ENCODE assay signal across 26 cellular contexts in the genomic region with DNA sequence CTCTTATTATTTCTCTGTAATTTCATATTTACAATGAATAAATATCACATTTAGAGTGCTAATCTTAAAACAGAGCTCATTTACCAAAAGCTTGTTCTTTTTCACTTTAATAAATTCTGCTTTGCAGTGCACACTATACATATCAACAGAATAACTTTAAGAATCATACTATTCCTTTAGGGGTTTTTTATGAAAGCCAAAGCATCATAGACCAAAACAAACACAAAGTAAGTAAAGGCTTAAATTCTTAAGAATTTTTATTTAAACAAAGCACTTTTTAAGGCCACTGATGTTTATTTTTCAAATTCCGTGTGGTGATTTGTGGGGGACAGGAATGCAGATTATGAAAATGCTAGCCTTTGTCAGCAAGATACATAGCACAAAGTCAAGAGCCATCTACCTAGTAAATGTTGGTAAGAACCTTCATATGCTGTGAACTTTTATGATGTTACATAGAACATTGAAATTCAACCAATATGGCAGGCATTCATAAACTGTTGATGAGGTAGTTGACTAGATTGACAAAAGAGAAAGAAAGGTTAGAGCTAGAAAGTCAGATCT. TPM values are rescaled to one million over a fixed set of nuclear protein-coding genes. Genes with fewer than 3 reads are reported as not detected.
DNase-seq lines count a peak whose midpoint lies in the region; ATAC-seq, FAIRE-seq and TF ChIP-seq lines count a peak whose summit lies in the region.
"Had no signal": no experiment of that assay in that cellular context is flagged by ENCODE, and none has a peak within 500 bp of the region (broad histone marks: within the 10 kb centered on the region; RNA-seq: fewer than 3 reads in every experiment).

No MANE protein-coding gene starts in this region.

- H3F3A ChIP-seq in smooth muscle cell (ENCODE audit: low read depth) = no peaks in the 10 kb centered on the region

- H3K4me1 Mint-ChIP-seq in astrocyte (ENCODE audit: low read depth, unreplicated experiment) = peaks cover 5% of the 10 kb centered on the region
- H3K4me1 Mint-ChIP-seq in activated naive CD4-positive, alpha-beta T cell treated with anti-CD3 and anti-CD28 coated beads, Interleukin-2, amount 10 ng/mL, durations not matched to agents 7 days and 5 days = peaks cover 17% of the 10 kb centered on the region
- H3K4me1 Mint-ChIP-seq: stimulated activated memory B cell treated with anti-CD40 and anti-IgM and Interleukin-4, amounts not matched to agents 10 μg/mL and 1 μg/mL and 100 μg/mL, for 72 hours had no signal

- DNase-seq in HepG2 (ENCODE audit: low spot score) (peak; percentile 46), right lobe of liver (no peak), astrocyte (ENCODE audit: low read depth) (peak; percentile 77), fibroblast of the aortic adventitia (ENCODE audit: low read depth) (peak; percentile 27), smooth muscle cell (lab: John Stamatoyannopoulos, UW; ENCODE audit: unreplicated experiment) (no peak)
- no peak for DNase-seq in activated naive CD4-positive, alpha-beta T cell treated with anti-CD3 and anti-CD28 coated beads, Interleukin-2, amount 10 ng/mL, durations not matched to agents 7 days and 5 days
- no peak for DNase-seq in stimulated activated CD4-positive, alpha-beta T cell treated with anti-CD3 and anti-CD28 coated beads, Interleukin-15, amount 100 ng/mL, for 24 hours
- DNase-seq: activated CD8-positive, alpha-beta memory T cell treated with anti-CD3 and anti-CD28 coated beads, Interleukin-2, amount 50 U/mL, for 48 hours; body of pancreas; C1 segment of cervical spinal cord; Calu3; colonic mucosa; kidney glomerular epithelial cell; NCI-H1105 treated with DMSO at 0.1 percent for 48 hours; NCI-H446 treated with DMSO at 0.1 percent for 48 hours; small intestine; T-helper 9 cell; WERI-Rb-1 had no signal

- TF ChIP-seq RAD21 in HepG2 (CRISPR knock-in tag; IDR thresholded peaks at IDR 0.05) = no peak

- intact Hi-C loops in HepG2 (cut with micrococcal nuclease; ENCODE audit: unreplicated experiment) = no loop called here
- intact Hi-C loops in right lobe of liver (cut with DNase I) = no loop called here

- WGBS in HepG2 (ENCODE audit: low lambda C conversion rate) = 12% methylated on average over 1 of the region's 1 CpG
- WGBS in right lobe of liver (ENCODE audit: insufficient coverage, low coverage, low lambda C conversion rate, missing lambda C conversion rate) = 80% methylated on average over 1 of the region's 1 CpG
- 68% methylated on average over 1 of the region's 1 CpG for WGBS in smooth muscle cell (ENCODE audit: low lambda C conversion rate)

- H3K4me2 ChIP-seq in HepG2 (ENCODE audit: low read depth, low read length) = no peak overlapping the region
- H3K4me2 ChIP-seq in astrocyte (ENCODE audit: low read length) = peak overlapping the region; percentile 31
- peak overlapping the region; percentile 50 for H3K4me2 ChIP-seq in smooth muscle cell

- H3K27me3 ChIP-seq in HepG2 (ENCODE audit: control insufficient read depth in 1 of 2, insufficient read depth in 2 of 2, low read length in 2 of 2) = no peaks in the 10 kb centered on the region
- no peaks in the 10 kb centered on the region for H3K27me3 ChIP-seq in right lobe of liver
- no peaks in the 10 kb centered on the region for H3K27me3 ChIP-seq in astrocyte (ENCODE audit: insufficient read depth, low read length)
- H3K27me3 ChIP-seq in smooth muscle cell (ENCODE audit: low read depth) = no peaks in the 10 kb centered on the region
- H3K27me3 ChIP-seq: body of pancreas, colonic mucosa, suprapubic skin had no signal

- H3K9ac ChIP-seq in HepG2 (ENCODE audit: insufficient read depth, low read depth, low read length) (no peak overlapping the region), astrocyte (ENCODE audit: low read length) (no peak overlapping the region), smooth muscle cell (ENCODE audit: low read depth) (no peak overlapping the region)

- no peaks in the 10 kb centered on the region for H3K79me2 ChIP-seq in HepG2 (ENCODE audit: insufficient read depth, low read length)
- no peaks in the 10 kb centered on the region for H3K79me2 ChIP-seq in astrocyte (ENCODE audit: insufficient read depth, low read length)
- no peaks in the 10 kb centered on the region for H3K79me2 ChIP-seq in smooth muscle cell (ENCODE audit: low read depth)

- no peak overlapping the region for H3K27ac ChIP-seq in HepG2 (ENCODE audit: extremely low read length, insufficient read depth, low read length)
- no peak overlapping the region for H3K27ac ChIP-seq in right lobe of liver
- peak overlapping the region; percentile 20 for H3K27ac ChIP-seq in astrocyte (ENCODE audit: low read depth, low read length)
- H3K27ac ChIP-seq in smooth muscle cell (ENCODE audit: low read depth) = no peak overlapping the region
- H3K27ac ChIP-seq: body of pancreas, colonic mucosa, suprapubic skin, WERI-Rb-1 had no signal

- CTCF ChIA-PET in HepG2 (lab: Yijun Ruan, JAX; ENCODE audit: low intra/inter-chr PET ratio, low total read pairs) = no interaction called here
- CTCF ChIA-PET in activated naive CD4-positive, alpha-beta T cell treated with anti-CD3 and anti-CD28 coated beads, Interleukin-2, amount 10 ng/mL, durations not matched to agents 7 days and 5 days (lab: Charles Lee) = no interaction called here

- H2AFZ ChIP-seq in HepG2 (ENCODE audit: low read length) (no peak overlapping the region), astrocyte (ENCODE audit: low read depth, low read length) (no peak overlapping the region), smooth muscle cell (ENCODE audit: low read depth) (no peak overlapping the region)

- H3K4me3 ChIP-seq in HepG2 (replicated peaks in 1 of 3; ENCODE audit: insufficient read depth in 1 of 3, low read depth in 2 of 3, low read length in 3 of 3) = no peak overlapping the region
- no peak overlapping the region for H3K4me3 ChIP-seq in right lobe of liver
- no peak overlapping the region for H3K4me3 ChIP-seq in astrocyte (ENCODE audit: insufficient read depth, low read depth, low read length)
- no peak overlapping the region for H3K4me3 ChIP-seq in fibroblast of the aortic adventitia (ENCODE audit: low read depth, low read length)
- H3K4me3 ChIP-seq in smooth muscle cell = no peak overlapping the region
- H3K4me3 ChIP-seq: body of pancreas, colonic mucosa, suprapubic skin had no signal

- POLR2A ChIA-PET in HepG2 (lab: Yijun Ruan, JAX) = no interaction called here

- TF ChIP-seq POLR2A in HepG2 (IDR thresholded peaks at IDR 0.05; ENCODE audit: insufficient read depth in 1 of 2, low read depth in 2 of 2, low read length in 2 of 2) (no peak), right lobe of liver (IDR thresholded peaks at IDR 0.05) (no peak)

- TF ChIP-seq CTCF in HepG2 (CRISPR knock-in tag; IDR thresholded peaks at IDR 0.05) (no peak), right lobe of liver (IDR thresholded peaks at IDR 0.05) (no peak), astrocyte (IDR thresholded peaks at IDR 0.05; ENCODE audit: insufficient read depth, low read depth, low read length) (no peak), fibroblast of the aortic adventitia (IDR thresholded peaks at IDR 0.05; ENCODE audit: insufficient read depth, low read length) (no peak), smooth muscle cell (IDR thresholded peaks at IDR 0.05; ENCODE audit: borderline replicate concordance, insufficient read depth, poor library complexity, severe bottlenecking) (no peak)

- no TSS peak for BruUV-seq in HepG2 (replicated peaks; lab: Mats Ljungman, UMichigan)

- peaks cover 20% of the 10 kb centered on the region for H3K4me1 ChIP-seq in HepG2 (ENCODE audit: insufficient read depth, low read length)
- H3K4me1 ChIP-seq in right lobe of liver = peaks cover 0 to 5% (median 0%) of the 10 kb centered on the region in 4 donors
- no peaks in the 10 kb centered on the region for H3K4me1 ChIP-seq in astrocyte (ENCODE audit: insufficient read depth, low read length)
- H3K4me1 ChIP-seq in smooth muscle cell (ENCODE audit: low read depth) = no peaks in the 10 kb centered on the region
- H3K4me1 ChIP-seq: colonic mucosa, suprapubic skin had no signal

- H3K9me3 Mint-ChIP-seq in astrocyte (ENCODE audit: unreplicated experiment) = no peaks in the 10 kb centered on the region
- H3K9me3 Mint-ChIP-seq in activated naive CD4-positive, alpha-beta T cell treated with anti-CD3 and anti-CD28 coated beads, Interleukin-2, amount 10 ng/mL, durations not matched to agents 7 days and 5 days = no peaks in the 10 kb centered on the region
- H3K9me3 Mint-ChIP-seq: activated T-helper 2 cell treated with anti-CD3 and anti-CD28 coated beads, Interferon-gamma antibody, Interleukin-2, Interleukin-4, amounts not matched to agents 10 μg/mL and 5 μg/mL and 100 μg/mL, durations not matched to agents 14 hours and 24 hours and 36 hours; stimulated activated memory B cell treated with anti-CD40 and anti-IgM and Interleukin-4, amounts not matched to agents 10 μg/mL and 1 μg/mL and 100 μg/mL, for 72 hours had no signal

- no peaks in the 10 kb centered on the region for H4K20me1 ChIP-seq in HepG2 (ENCODE audit: insufficient read depth, low read length)
- no peaks in the 10 kb centered on the region for H4K20me1 ChIP-seq in astrocyte (ENCODE audit: insufficient read depth, low read length)
- H4K20me1 ChIP-seq in smooth muscle cell (ENCODE audit: low read depth) = no peaks in the 10 kb centered on the region

- TF ChIP-seq EP300 in HepG2 (IDR thresholded peaks at IDR 0.05; ENCODE audit: low read depth in 2 of 2, low read length in 2 of 2) (no peak), HepG2 (CRISPR knock-in tag; IDR thresholded peaks at IDR 0.05; ENCODE audit: borderline replicate concordance) (no peak)

- H3K9me3 ChIP-seq in HepG2 (ENCODE audit: low read length) (no peaks in the 10 kb centered on the region), right lobe of liver (no peaks in the 10 kb centered on the region), astrocyte (ENCODE audit: insufficient read depth, low read depth, low read length) (no peaks in the 10 kb centered on the region), smooth muscle cell (replicated peaks; ENCODE audit: low read depth) (no peaks in the 10 kb centered on the region)
- H3K9me3 ChIP-seq: body of pancreas, colonic mucosa, suprapubic skin had no signal

- H3K4me3 Mint-ChIP-seq in astrocyte (ENCODE audit: unreplicated experiment) = no peak overlapping the region
- no peak overlapping the region for H3K4me3 Mint-ChIP-seq in activated naive CD4-positive, alpha-beta T cell treated with anti-CD3 and anti-CD28 coated beads, Interleukin-2, amount 10 ng/mL, durations not matched to agents 7 days and 5 days
- H3K4me3 Mint-ChIP-seq: activated naive CD8-positive, alpha-beta T cell; stimulated activated memory B cell treated with anti-CD40 and anti-IgM and Interleukin-4, amounts not matched to agents 10 μg/mL and 1 μg/mL and 100 μg/mL, for 72 hours had no signal

- no peak overlapping the region for H3K27ac Mint-ChIP-seq in astrocyte (ENCODE audit: unreplicated experiment)
- no peak overlapping the region for H3K27ac Mint-ChIP-seq in activated naive CD4-positive, alpha-beta T cell treated with anti-CD3 and anti-CD28 coated beads, Interleukin-2, amount 10 ng/mL, durations not matched to agents 7 days and 5 days
- H3K27ac Mint-ChIP-seq: activated naive CD8-positive, alpha-beta T cell; activated T-helper 2 cell treated with anti-CD3 and anti-CD28 coated beads, Interferon-gamma antibody, Interleukin-2, Interleukin-4, amounts not matched to agents 10 μg/mL and 5 μg/mL and 100 μg/mL, durations not matched to agents 14 hours and 24 hours and 36 hours; stimulated activated memory B cell treated with anti-CD40 and anti-IgM and Interleukin-4, amounts not matched to agents 10 μg/mL and 1 μg/mL and 100 μg/mL, for 72 hours had no signal

- no peak for FAIRE-seq in HepG2 (lab: Jason Lieb, UNC)
- no peak for FAIRE-seq in astrocyte (lab: Jason Lieb, UNC)
- FAIRE-seq: A204.1 had no signal

- in situ Hi-C loops in HepG2 (cut with HindIII; ENCODE audit: extremely low pct_ligation_motif_present, low pct_unique_long_range_greater_than_20kb) = no loop called here

- ATAC-seq in HepG2 (no peak), right lobe of liver (no peak), GM21526 (IDR thresholded peaks at IDR 0.05; ENCODE audit: low FRiP score, unreplicated experiment) (no peak)
- ATAC-seq: body of pancreas; esophagus mucosa; Right ventricle myocardium inferior; stimulated activated memory B cell treated with anti-CD40 and anti-IgM and Interleukin-4, amounts not matched to agents 10 μg/mL and 1 μg/mL and 100 μg/mL, for 72 hours had no signal

- H3K27me3 Mint-ChIP-seq in astrocyte (ENCODE audit: low read depth, unreplicated experiment) = no peaks in the 10 kb centered on the region
- no peaks in the 10 kb centered on the region for H3K27me3 Mint-ChIP-seq in activated naive CD4-positive, alpha-beta T cell treated with anti-CD3 and anti-CD28 coated beads, Interleukin-2, amount 10 ng/mL, durations not matched to agents 7 days and 5 days
- H3K27me3 Mint-ChIP-seq: stimulated activated memory B cell treated with anti-CD40 and anti-IgM and Interleukin-4, amounts not matched to agents 10 μg/mL and 1 μg/mL and 100 μg/mL, for 72 hours had no signal

- no peaks in the 10 kb centered on the region for H3K36me3 Mint-ChIP-seq in astrocyte (ENCODE audit: low read depth, unreplicated experiment)
- H3K36me3 Mint-ChIP-seq in activated naive CD4-positive, alpha-beta T cell treated with anti-CD3 and anti-CD28 coated beads, Interleukin-2, amount 10 ng/mL, durations not matched to agents 7 days and 5 days = no peaks in the 10 kb centered on the region
- H3K36me3 Mint-ChIP-seq: activated naive CD8-positive, alpha-beta T cell; stimulated activated memory B cell treated with anti-CD40 and anti-IgM and Interleukin-4, amounts not matched to agents 10 μg/mL and 1 μg/mL and 100 μg/mL, for 72 hours had no signal

- H3K36me3 ChIP-seq in HepG2 (replicated peaks in 1 of 2; ENCODE audit: control insufficient read depth in 1 of 2, insufficient read depth in 2 of 2, low read length in 2 of 2) (no peaks in the 10 kb centered on the region), right lobe of liver (no peaks in the 10 kb centered on the region), astrocyte (ENCODE audit: insufficient read depth, low read length) (no peaks in the 10 kb centered on the region), smooth muscle cell (ENCODE audit: low read depth) (no peaks in the 10 kb centered on the region)
- H3K36me3 ChIP-seq: colonic mucosa, suprapubic skin, WERI-Rb-1 had no signal

RNA-seq across cellular contexts. Expression of gene TIGD2, which starts 17.8 kb away (rescaled TPM):
- total RNA-seq in HepG2 (2016; rRNA removed; fragmentation: Illumina TruSeq; extraction: Trizol) = 15.5 and 16.7 TPM in 2 replicates
- total RNA-seq in HepG2 (2016; cell fraction: cytosol; rRNA removed; fragmentation: Illumina TruSeq; extraction: Trizol; ENCODE audit: low read depth) = 1.9 and 2.5 TPM in 2 replicates
- total RNA-seq in HepG2 (2016; cell fraction: insoluble cytoplasmic fraction; rRNA removed; fragmentation: Illumina TruSeq; extraction: Trizol) = 14.8 and 17.2 TPM in 2 replicates
- total RNA-seq in HepG2 (2016; cell fraction: membrane; rRNA removed; fragmentation: Illumina TruSeq; extraction: Trizol) = 9.3 and 10.2 TPM in 2 replicates
- 21.2 and 23.1 TPM in 2 replicates for total RNA-seq in HepG2 (2016; cell fraction: nucleus; rRNA removed; fragmentation: Illumina TruSeq; extraction: Trizol)
- 3.1 and 3.8 TPM in 2 replicates for polyA plus RNA-seq in HepG2 (2011; rRNA removed)
- 1.9 and 2.8 TPM in 2 replicates for polyA plus RNA-seq in HepG2 (2011; cell fraction: cytosol; rRNA removed)
- polyA plus RNA-seq in HepG2 (2011; cell fraction: nucleus; rRNA removed) = 4.5 and 5.1 TPM in 2 replicates
- polyA plus RNA-seq in HepG2 (2012) = 5.9 and 7.7 TPM in 2 replicates
- polyA plus RNA-seq in HepG2 (2016; cell fraction: cytosol; fragmentation: Illumina TruSeq; extraction: Trizol; ENCODE audit: low read depth) = 1.2 TPM in 2 replicates
- polyA plus RNA-seq in HepG2 (2016; cell fraction: insoluble cytoplasmic fraction; fragmentation: Illumina TruSeq; extraction: Trizol; ENCODE audit: low read depth) = 11.5 and 12.0 TPM in 2 replicates
- polyA plus RNA-seq in HepG2 (2016; cell fraction: membrane; fragmentation: Illumina TruSeq; extraction: Trizol; ENCODE audit: low read depth) = 3.6 and 4.8 TPM in 2 replicates
- 11.2 and 11.6 TPM in 2 replicates for polyA plus RNA-seq in HepG2 (2016; cell fraction: nucleus; fragmentation: Illumina TruSeq; extraction: Trizol; ENCODE audit: insufficient read depth, low read depth)
- 2.8 and 5.2 TPM in 2 replicates for polyA minus RNA-seq in HepG2 (2011; rRNA and poly(A)+ RNA removed; ENCODE audit: low replicate concordance)
- polyA minus RNA-seq in HepG2 (2011; cell fraction: cytosol; rRNA and poly(A)+ RNA removed) = 6.3 and 8.1 TPM in 2 replicates
- 37.7 and 39.1 TPM in 2 replicates for polyA minus RNA-seq in HepG2 (2011; cell fraction: nucleus; rRNA and poly(A)+ RNA removed)
- total RNA-seq in right lobe of liver = 10 to 100 TPM in 5 of 6 experiments, 1 to 10 TPM in 1; 8.5 to 16.8 (median 13.8) TPM
- 5.1 and 5.3 TPM in 2 replicates for total RNA-seq in astrocyte
- total RNA-seq in fibroblast of the aortic adventitia (ENCODE audit: low replicate concordance) = 7.0 and 10.1 TPM in 2 replicates
- total RNA-seq in smooth muscle cell = 6.1 and 7.5 TPM in 2 replicates
- 3.4 and 3.8 TPM in 2 replicates for polyA plus RNA-seq in smooth muscle cell

Comparison
In these comparisons a context has a peak if more than half of its experiments do, and no peak if none do; other contexts are left out.
1. DNase-seq: peak in HepG2 (single experiment), astrocyte (single experiment) and fibroblast of the aortic adventitia (single experiment); none in right lobe of liver (0 of 3), smooth muscle cell (single experiment), activated naive CD4-positive, alpha-beta T cell treated with anti-CD3 and anti-CD28 coated beads, Interleukin-2, amount 10 ng/mL, durations not matched to agents 7 days and 5 days (single experiment) and stimulated activated CD4-positive, alpha-beta T cell treated with anti-CD3 and anti-CD28 coated beads, Interleukin-15, amount 100 ng/mL, for 24 hours (single experiment).